In the genomic region with DNA sequence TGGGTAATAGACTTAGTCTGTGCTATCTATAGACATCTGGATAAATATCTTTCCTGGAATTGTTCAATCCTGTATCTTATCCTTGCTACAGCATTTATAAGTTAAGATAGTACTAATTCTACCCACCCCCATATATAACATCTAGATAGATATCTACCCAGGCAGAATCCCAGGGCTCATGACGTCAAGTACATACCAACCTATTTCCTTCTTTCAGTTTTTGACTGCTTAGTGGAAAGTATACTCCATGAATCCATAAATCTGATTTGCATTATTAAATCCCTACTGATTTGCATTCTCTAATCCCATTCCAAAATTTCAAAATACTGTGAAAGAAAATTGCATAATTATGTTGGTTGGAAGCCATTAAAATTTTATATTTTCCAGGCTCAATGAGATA, we compare ENCODE assay signal across 25 cellular contexts.
DNase-seq lines count a peak whose midpoint lies in the region; ATAC-seq, FAIRE-seq and TF ChIP-seq lines count a peak whose summit lies in the region.
"Had no signal": no experiment of that assay in that cellular context is flagged by ENCODE, and none has a peak within 500 bp of the region (broad histone marks: within the 10 kb centered on the region; RNA-seq: fewer than 3 reads in every experiment).

No MANE protein-coding gene starts in this region.

- BruUV-seq in Caco-2 (replicated peaks; lab: Mats Ljungman, UMichigan), result no TSS peak

- POLR2A ChIA-PET in Caco-2 (lab: Charles Lee), result no interaction called here

- intact Hi-C loops in Caco-2 (cut with micrococcal nuclease; ENCODE audit: unreplicated experiment), result loop anchor here (1.0 kb wide), 1 partner anchor 29 kb away; no protein-coding TSS in a partner anchor
- intact Hi-C loops in aorta (cut with DNase I), result no loop called here
- intact Hi-C loops in posterior vena cava (cut with DNase I), result no loop called here

- TF ChIP-seq CTCF in Caco-2 (IDR thresholded peaks at IDR 0.05; ENCODE audit: insufficient read depth in 1 of 2, low read depth in 1 of 2, low read length in 1 of 2, severe bottlenecking in 1 of 2, unreplicated experiment in 1 of 2) (no peak), fibroblast of mammary gland (conservative IDR thresholded peaks at IDR 0.05; ENCODE audit: control insufficient read depth, insufficient read depth, low read depth, low read length) (no peak), neural progenitor cell (IDR thresholded peaks at IDR 0.05) (no peak), D721Med (IDR thresholded peaks at IDR 0.05; ENCODE audit: insufficient read depth, missing control alignments) (no peak)

- H3K4me1 Mint-ChIP-seq in Caco-2 (ENCODE audit: low read depth, unreplicated experiment) (no peaks in the 10 kb centered on the region), neural progenitor cell (peaks cover 26% of the 10 kb centered on the region)

- H3K4me3 Mint-ChIP-seq in Caco-2 (ENCODE audit: unreplicated experiment) (no peak overlapping the region), neural progenitor cell (no peak overlapping the region)
- H3K4me3 Mint-ChIP-seq: CD4-positive, alpha-beta T cell; GM23338; H9 had no signal

- H3F3A ChIP-seq in neural progenitor cell (ENCODE audit: low read depth), result peaks cover 17% of the 10 kb centered on the region

- H3K36me3 ChIP-seq in Caco-2 (ENCODE audit: control insufficient read depth, insufficient read depth, low read length) (no peaks in the 10 kb centered on the region; the same call in 1 of the 2 replicates), aorta (ENCODE audit: control insufficient read depth in 1 of 2, insufficient read depth in 2 of 2, low read length in 1 of 2) (no peaks in the 10 kb centered on the region), neural progenitor cell (no peaks in the 10 kb centered on the region)
- H3K36me3 ChIP-seq: BLaER1 treated with 17β-estradiol and CSF1 and Interleukin-3, amounts not matched to agents 10 nM and 100 nM; SJCRH30 had no signal

- H3K27me3 Mint-ChIP-seq in Caco-2 (ENCODE audit: insufficient read depth, unreplicated experiment) (no peaks in the 10 kb centered on the region), neural progenitor cell (ENCODE audit: insufficient read depth, low read depth) (no peaks in the 10 kb centered on the region)
- H3K27me3 Mint-ChIP-seq: CD4-positive, alpha-beta T cell had no signal

- H3K4me2 ChIP-seq in neural progenitor cell, result no peak overlapping the region
- H3K4me2 ChIP-seq: BLaER1 treated with 17β-estradiol and CSF1 and Interleukin-3, amounts not matched to agents 10 nM and 100 nM; GM23338 had no signal

- CTCF ChIA-PET in Caco-2 (lab: Charles Lee), result no interaction called here

- H3K27ac Mint-ChIP-seq in Caco-2 (ENCODE audit: unreplicated experiment), result peak overlapping the region; percentile 51
- no peak overlapping the region for H3K27ac Mint-ChIP-seq in neural progenitor cell
- H3K27ac Mint-ChIP-seq: CD4-positive, alpha-beta T cell; GM23338; H9 had no signal

- H3K4me1 ChIP-seq in Caco-2 (no peaks in the 10 kb centered on the region), aorta (ENCODE audit: control insufficient read depth in 1 of 2, insufficient read depth in 2 of 2, low read length in 2 of 2) (peaks cover 0 to 4% of the 10 kb centered on the region in 2 donors), neural progenitor cell (peaks cover 29% of the 10 kb centered on the region)
- H3K4me1 ChIP-seq: BLaER1 treated with 17β-estradiol and CSF1 and Interleukin-3, amounts not matched to agents 10 nM and 100 nM had no signal

- WGBS in aorta, 2 donors, result 59 to 63% methylated on average over 1 of the region's 1 CpG

- no peak overlapping the region for H3K27ac ChIP-seq in aorta (ENCODE audit: low read depth in 1 of 2, low read length in 2 of 2)
- H3K27ac ChIP-seq in neural progenitor cell, result no peak overlapping the region
- H3K27ac ChIP-seq: BLaER1 treated with 17β-estradiol and CSF1 and Interleukin-3, amounts not matched to agents 10 nM and 100 nM; SJCRH30 had no signal

- no peaks in the 10 kb centered on the region for H4K20me1 ChIP-seq in neural progenitor cell (ENCODE audit: low read depth)
- H4K20me1 ChIP-seq: BLaER1 treated with 17β-estradiol and CSF1 and Interleukin-3, amounts not matched to agents 10 nM and 100 nM had no signal

- no peak for FAIRE-seq in D721Med (lab: Jason Lieb, UNC)

- no peaks in the 10 kb centered on the region for H3K79me2 ChIP-seq in neural progenitor cell (ENCODE audit: low read depth)

- H3K27me3 ChIP-seq in Caco-2 (replicated peaks; ENCODE audit: control insufficient read depth, insufficient read depth, low read length) (no peaks in the 10 kb centered on the region), aorta (ENCODE audit: control insufficient read depth in 1 of 2, insufficient read depth in 2 of 2, low read length in 1 of 2) (no peaks in the 10 kb centered on the region), neural progenitor cell (no peaks in the 10 kb centered on the region)
- H3K27me3 ChIP-seq: BLaER1 treated with 17β-estradiol and CSF1 and Interleukin-3, amounts not matched to agents 10 nM and 100 nM; SJCRH30 had no signal

- H3K36me3 Mint-ChIP-seq in Caco-2 (ENCODE audit: insufficient read depth, unreplicated experiment) (peaks cover 48% of the 10 kb centered on the region), neural progenitor cell (peaks cover 6% of the 10 kb centered on the region)

- H2AFZ ChIP-seq in neural progenitor cell (replicated peaks), result no peak overlapping the region
- H2AFZ ChIP-seq: GM23338 had no signal

- H3K9me3 Mint-ChIP-seq in Caco-2 (ENCODE audit: unreplicated experiment), result peaks cover 39% of the 10 kb centered on the region
- peaks cover 36% of the 10 kb centered on the region for H3K9me3 Mint-ChIP-seq in neural progenitor cell

- DNase-seq in Caco-2 (no peak), NCI-H1048 (lab: John Stamatoyannopoulos, UW) (peak; percentile 46), fibroblast of mammary gland (ENCODE audit: low read depth) (peak; percentile 55), aorta (no peak), posterior vena cava (ENCODE audit: low spot score) (no peak), neural progenitor cell (ENCODE audit: low spot score) (no peak), D721Med (ENCODE audit: insufficient read length, low spot score) (no peak)
- DNase-seq: AML-193; CD4-positive, alpha-beta T cell; DMS79 treated with DMSO at 0.1 percent for 48 hours; H9; Karpas-422; NCI-H1092 treated with DMSO at 0.1 percent for 48 hours; NCI-H1436; NCI-H187; NCI-H2081 treated with DMSO at 0.1 percent for 48 hours; NCI-H2171; NCI-H345; NCI-H510A treated with DMSO at 0.1 percent for 48 hours; NCI-H774; NK-92 treated with Interleukin-12 subunit alpha and Interleukin-12 subunit beta, amount 100 ng/mL, for 24 hours; PC-3; SJCRH30 had no signal

- ATAC-seq in aorta (ENCODE audit: low FRiP score), result peak; percentile 29
- ATAC-seq: GM23338, PC-3 had no signal

- no peak overlapping the region for H3K9ac ChIP-seq in neural progenitor cell
- H3K9ac ChIP-seq: BLaER1 treated with 17β-estradiol and CSF1 and Interleukin-3, amounts not matched to agents 10 nM and 100 nM had no signal

- H3K9me3 ChIP-seq in Caco-2 (peaks cover 13% of the 10 kb centered on the region), aorta (ENCODE audit: control insufficient read depth, low read length) (no peaks in the 10 kb centered on the region), neural progenitor cell (ENCODE audit: low read depth) (no peaks in the 10 kb centered on the region)
- H3K9me3 ChIP-seq: SJCRH30 had no signal

- H3K4me3 ChIP-seq in Caco-2 (ENCODE audit: low read depth, low read length) (no peak overlapping the region), fibroblast of mammary gland (ENCODE audit: control insufficient read depth, low read depth, low read length) (no peak overlapping the region), aorta (ENCODE audit: low read length in 2 of 2) (no peak overlapping the region), neural progenitor cell (no peak overlapping the region)
- H3K4me3 ChIP-seq: BLaER1 treated with 17β-estradiol and CSF1 and Interleukin-3, amounts not matched to agents 10 nM and 100 nM; GM23338; SJCRH30 had no signal

Comparison
In these comparisons a context has a peak if more than half of its experiments do, and no peak if none do; other contexts are left out.
1. DNase-seq: peak in NCI-H1048 (single experiment) and fibroblast of mammary gland (single experiment); none in Caco-2 (0 of 2), aorta (0 of 2), posterior vena cava (single experiment), neural progenitor cell (single experiment) and D721Med (single experiment).